Comparison of ENCODE assay signal across 25 cellular contexts in the genomic region with DNA sequence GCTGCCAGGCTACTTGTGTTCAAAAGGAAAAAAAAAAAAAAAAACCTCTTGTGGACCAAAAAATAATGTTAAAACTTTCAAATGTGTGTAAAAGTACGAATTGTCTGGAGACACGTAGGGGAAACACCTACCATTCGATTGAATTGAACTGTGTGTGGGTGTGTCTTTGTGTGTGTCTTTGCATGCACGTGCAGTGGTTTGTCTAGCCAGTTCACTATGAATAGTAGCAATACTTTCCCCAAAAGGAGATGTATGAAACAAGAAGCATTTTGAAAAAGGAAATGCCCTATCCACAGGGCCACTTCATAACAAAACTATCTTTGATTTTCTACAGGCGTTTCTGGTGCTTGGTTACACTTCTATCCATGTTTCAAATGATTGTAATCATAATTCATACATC.
"Had no signal": no experiment of that assay in that cellular context is flagged by ENCODE, and none has a peak within 500 bp of the region (broad histone marks: within the 10 kb centered on the region; RNA-seq: fewer than 3 reads in every experiment).

No MANE protein-coding gene starts in this region.

- ATAC-seq: Right ventricle myocardium inferior, SK-N-SH treated with all-trans-retinoic acid at 6 μM for 48 hours had no signal

- H3K4me1 ChIP-seq: Peyer's patch, SJCRH30 had no signal

- H3K9me3 ChIP-seq: Peyer's patch, SJCRH30 had no signal

- H2AFZ ChIP-seq: PC-9 had no signal

- H3K4me2 ChIP-seq: PC-9 had no signal

- H3K27ac ChIP-seq: PC-9, Peyer's patch, SJCRH30 had no signal

- H3K4me3 ChIP-seq: PC-9, Peyer's patch, SJCRH30 had no signal

- H3K36me3 ChIP-seq: Peyer's patch, SJCRH30 had no signal

- H3K27me3 ChIP-seq: Peyer's patch, SJCRH30 had no signal

- DNase-seq: KBM-7; MV-4-11; NCI-H1048; NCI-H1105 treated with DMSO at 0.1 percent for 48 hours; NCI-H1417 treated with DMSO at 0.1 percent for 48 hours; NCI-H146; NCI-H1694 treated with DMSO at 0.1 percent for 48 hours; NCI-H1930; NCI-H2081; NCI-H2107; NCI-H2227 treated with DMSO at 0.1 percent for 48 hours; NCI-H446; NCI-H510A; NCI-H524 treated with DMSO at 0.1 percent for 48 hours; NCI-H69; NCI-H774; NK-92 treated with Interleukin-12 subunit alpha and Interleukin-12 subunit beta, amount 100 ng/mL, for 24 hours; OCI-M1; PC-9; Peyer's patch; SHP77 treated with DMSO at 0.1 percent for 48 hours; SJCRH30; T-helper 1 cell had no signal
